In genomic region chr9:6946583-6946982, GRCh38 we compare ENCODE assay signal across 20 cellular contexts.
DNase-seq lines count a peak whose midpoint lies in the region; ATAC-seq, FAIRE-seq and TF ChIP-seq lines count a peak whose summit lies in the region.
"Had no signal": no experiment of that assay in that cellular context is flagged by ENCODE, and none has a peak within 500 bp of the region (broad histone marks: within the 10 kb centered on the region; RNA-seq: fewer than 3 reads in every experiment).

No MANE protein-coding gene starts in this region.

- H3K4me3 ChIP-seq in A549 (no peak overlapping the region), astrocyte (ENCODE audit: insufficient read depth, low read depth, low read length) (no peak overlapping the region), small intestine (ENCODE audit: low read depth in 1 of 2, low read length in 2 of 2) (no peak overlapping the region)
- H3K4me3 ChIP-seq: BLaER1, GM12878 had no signal

- no peaks in the 10 kb centered on the region for H3K27me3 Mint-ChIP-seq in astrocyte (ENCODE audit: low read depth, unreplicated experiment)
- H3K27me3 Mint-ChIP-seq: CD4-positive, alpha-beta memory T cell; IgD-negative memory B cell had no signal

- TF ChIP-seq CTCF in A549 (IDR thresholded peaks at IDR 0.05) (no peak), astrocyte (IDR thresholded peaks at IDR 0.05; ENCODE audit: insufficient read depth, low read depth, low read length) (no peak)

- H3K4me1 ChIP-seq in A549 (peaks cover 19% of the 10 kb centered on the region), astrocyte (ENCODE audit: insufficient read depth, low read length) (peaks cover 17% of the 10 kb centered on the region), small intestine (ENCODE audit: control insufficient read depth in 2 of 2, insufficient read depth in 1 of 2, low read depth in 1 of 2, low read length in 1 of 2) (no peaks in the 10 kb centered on the region)

- H3K4me3 Mint-ChIP-seq in astrocyte (ENCODE audit: unreplicated experiment), result no peak overlapping the region
- H3K4me3 Mint-ChIP-seq: CD14-positive monocyte; CD4-positive, alpha-beta memory T cell; IgD-negative memory B cell had no signal

- H3K27ac ChIP-seq in A549 (no peak overlapping the region), astrocyte (ENCODE audit: low read depth, low read length) (no peak overlapping the region), small intestine (ENCODE audit: low read depth in 1 of 2, low read length in 1 of 2) (no peak overlapping the region)
- H3K27ac ChIP-seq: BLaER1 had no signal

- TF ChIP-seq EP300 in A549 (IDR thresholded peaks at IDR 0.05), result no peak

- H3K36me3 ChIP-seq in astrocyte (ENCODE audit: insufficient read depth, low read length) (no peaks in the 10 kb centered on the region), small intestine (ENCODE audit: control insufficient read depth in 2 of 2, insufficient read depth in 2 of 2, low read length in 2 of 2) (no peaks in the 10 kb centered on the region)

- H3K79me2 ChIP-seq in astrocyte (ENCODE audit: insufficient read depth, low read length), result no peaks in the 10 kb centered on the region

- peaks cover 7% of the 10 kb centered on the region for H3K36me3 Mint-ChIP-seq in astrocyte (ENCODE audit: low read depth, unreplicated experiment)

- TF ChIP-seq POLR2A in A549 (IDR thresholded peaks at IDR 0.05; ENCODE audit: low read length), result no peak
- no peak for TF ChIP-seq POLR2A in erythroblast (IDR thresholded peaks at IDR 0.05; ENCODE audit: low read length)

- peaks cover 5% of the 10 kb centered on the region for H3K9me3 Mint-ChIP-seq in astrocyte (ENCODE audit: unreplicated experiment)
- H3K9me3 Mint-ChIP-seq: IgD-negative memory B cell had no signal

- no peaks in the 10 kb centered on the region for H3K9me3 ChIP-seq in A549
- H3K9me3 ChIP-seq in astrocyte (ENCODE audit: insufficient read depth, low read depth, low read length), result no peaks in the 10 kb centered on the region
- H3K9me3 ChIP-seq in small intestine (ENCODE audit: control insufficient read depth, low read depth), result no peaks in the 10 kb centered on the region

- H3K27ac Mint-ChIP-seq in astrocyte (ENCODE audit: unreplicated experiment), result no peak overlapping the region
- H3K27ac Mint-ChIP-seq: CD14-positive monocyte; CD4-positive, alpha-beta memory T cell; IgD-negative memory B cell had no signal

- H3K9ac ChIP-seq in astrocyte (ENCODE audit: low read length), result no peak overlapping the region
- H3K9ac ChIP-seq: BLaER1 had no signal

- H3K27me3 ChIP-seq in astrocyte (ENCODE audit: insufficient read depth, low read length) (no peaks in the 10 kb centered on the region), small intestine (ENCODE audit: control insufficient read depth in 2 of 2, insufficient read depth in 2 of 2, low read length in 2 of 2) (no peaks in the 10 kb centered on the region)
- H3K27me3 ChIP-seq: BLaER1 had no signal

- POLR2A ChIA-PET in A549 (lab: Yijun Ruan, JAX), result no interaction called here

- peaks cover 11% of the 10 kb centered on the region for H3K4me1 Mint-ChIP-seq in astrocyte (ENCODE audit: low read depth, unreplicated experiment)

- TF ChIP-seq RAD21 in A549 (conservative IDR thresholded peaks at IDR 0.05 in 1 of 2, IDR thresholded peaks at IDR 0.05 in 1 of 2), result no peak

- FAIRE-seq in A549 (lab: Jason Lieb, UNC) (no peak), astrocyte (lab: Jason Lieb, UNC) (peak; percentile 34), frontal cortex (lab: Jason Lieb, UNC) (peak; percentile 92), small intestine (lab: Jason Lieb, UNC) (peak; percentile 70)
- FAIRE-seq: GM12878, HepG2 had no signal

- H3K4me2 ChIP-seq in A549 (no peak overlapping the region), astrocyte (ENCODE audit: low read length) (no peak overlapping the region)
- H3K4me2 ChIP-seq: BLaER1 had no signal

- H2AFZ ChIP-seq in astrocyte (ENCODE audit: low read depth, low read length), result no peak overlapping the region

- whole genome bisulfite sequencing in A549 (ENCODE audit: missing lambda C conversion rate), result 94% methylated on average over 1 of the region's 1 CpG
- 96 to 100% (median 98%) methylated on average over 1 of the region's 1 CpG for WGBS in small intestine, 3 donors

- DNase-seq in A549 (ENCODE audit: low read depth in 1 of 2, low spot score in 1 of 2), result no peak
- DNase-seq in astrocyte (ENCODE audit: low read depth), result no peak
- DNase-seq in frontal cortex (ENCODE audit: low spot score in 2 of 2), result no peak
- no peak for DNase-seq in small intestine
- DNase-seq in erythroblast (lab: John Stamatoyannopoulos, UW), result no peak
- DNase-seq: AML-193; CD4-positive, alpha-beta memory T cell; DMS153; DMS79; GOT3; H7; KG1 had no signal

- CTCF ChIA-PET in A549 (lab: Yijun Ruan, JAX), result no interaction called here

- no peak for ATAC-seq in A549
- ATAC-seq in GM19463 (IDR thresholded peaks at IDR 0.05; ENCODE audit: unreplicated experiment), result no peak
- no peak for ATAC-seq in GM18868 (IDR thresholded peaks at IDR 0.05; ENCODE audit: unreplicated experiment)
- ATAC-seq: GM12878, HCT116, HepG2 had no signal

- no peaks in the 10 kb centered on the region for H4K20me1 ChIP-seq in astrocyte (ENCODE audit: insufficient read depth, low read length)
- H4K20me1 ChIP-seq: BLaER1 had no signal

TF ChIP-seq in A549, 52 proteins besides CTCF, POLR2A, EP300 and RAD21:
- TF ChIP-seq MYC (IDR thresholded peaks at IDR 0.05; ENCODE audit: borderline replicate concordance, low read length) (no peak), MAFK (IDR thresholded peaks at IDR 0.05; ENCODE audit: partially characterized antibody) (peak; percentile 5), PHF8 (IDR thresholded peaks at IDR 0.05; ENCODE audit: borderline replicate concordance, low read depth) (no peak), ZC3H11A (IDR thresholded peaks at IDR 0.05) (no peak)
- TF ChIP-seq, protein P1, sequence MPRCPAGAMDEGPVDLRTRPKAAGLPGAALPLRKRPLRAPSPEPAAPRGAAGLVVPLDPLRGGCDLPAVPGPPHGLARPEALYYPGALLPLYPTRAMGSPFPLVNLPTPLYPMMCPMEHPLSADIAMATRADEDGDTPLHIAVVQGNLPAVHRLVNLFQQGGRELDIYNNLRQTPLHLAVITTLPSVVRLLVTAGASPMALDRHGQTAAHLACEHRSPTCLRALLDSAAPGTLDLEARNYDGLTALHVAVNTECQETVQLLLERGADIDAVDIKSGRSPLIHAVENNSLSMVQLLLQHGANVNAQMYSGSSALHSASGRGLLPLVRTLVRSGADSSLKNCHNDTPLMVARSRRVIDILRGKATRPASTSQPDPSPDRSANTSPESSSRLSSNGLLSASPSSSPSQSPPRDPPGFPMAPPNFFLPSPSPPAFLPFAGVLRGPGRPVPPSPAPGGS (IDR thresholded peaks at IDR 0.05), result no peak
